ENCODE assay signal across 25 cellular contexts in the genomic region with DNA sequence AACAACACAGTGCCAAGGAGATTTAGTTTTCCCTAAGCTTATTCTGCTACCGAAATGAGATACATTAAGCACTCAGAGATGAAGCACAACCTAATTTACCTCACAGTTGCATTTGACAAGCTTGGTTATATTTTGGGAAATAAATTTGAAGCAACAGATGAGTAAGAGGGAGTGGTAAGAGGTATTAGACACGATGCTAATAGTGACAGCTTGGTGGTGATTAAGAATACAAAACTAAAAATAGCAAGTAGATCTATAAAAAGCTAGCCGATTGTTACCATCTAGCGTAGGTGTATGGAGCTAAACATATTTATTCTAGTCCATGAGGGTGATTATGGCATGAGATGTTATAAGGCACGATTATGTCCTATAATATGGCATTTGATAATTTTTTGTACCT.
"Had no signal": no experiment of that assay in that cellular context is flagged by ENCODE, and none has a peak within 500 bp of the region (broad histone marks: within the 10 kb centered on the region; RNA-seq: fewer than 3 reads in every experiment).

No MANE protein-coding gene starts in this region.

- H2AFZ ChIP-seq: hepatocyte, parathyroid adenoma had no signal

- H3K4me2 ChIP-seq: hepatocyte had no signal

- H3K27me3 Mint-ChIP-seq: dendritic cell treated with granulocyte-macrophage colony-stimulating factor and Interleukin-4, amounts not matched to agents 40 ng/mL and 50 ng/mL, for 4 days; effector memory CD8-positive, alpha-beta T cell; memory B cell; naive B cell; stimulated activated naive B cell treated with anti-CD40 and anti-IgM and Interleukin-4, amounts not matched to agents 10 μg/mL and 1 μg/mL and 100 μg/mL, for 72 hours; stimulated activated naive CD8-positive, alpha-beta T cell treated with anti-CD3 and anti-CD28 coated beads, Interleukin-15, amount 100 ng/mL, for 72 hours had no signal

- H3K4me1 ChIP-seq: foreskin keratinocyte, lower lobe of right lung, parathyroid adenoma, prostate gland, right lobe of liver, testis, tibial nerve, upper lobe of right lung, vagina had no signal

- H3K79me2 ChIP-seq: hepatocyte, parathyroid adenoma had no signal

- H3K9me3 Mint-ChIP-seq: dendritic cell treated with granulocyte-macrophage colony-stimulating factor and Interleukin-4, amounts not matched to agents 40 ng/mL and 50 ng/mL, for 4 days; mesothelial cell of epicardium; nephron; stimulated activated naive B cell treated with anti-CD40 and anti-IgM and Interleukin-4, amounts not matched to agents 10 μg/mL and 1 μg/mL and 100 μg/mL, for 72 hours; stimulated activated naive CD8-positive, alpha-beta T cell treated with anti-CD3 and anti-CD28 coated beads, Interleukin-15, amount 100 ng/mL, for 72 hours had no signal

- H3K4me1 Mint-ChIP-seq: stimulated activated naive B cell treated with anti-CD40 and anti-IgM and Interleukin-4, amounts not matched to agents 10 μg/mL and 1 μg/mL and 100 μg/mL, for 72 hours; stimulated activated naive CD8-positive, alpha-beta T cell treated with anti-CD3 and anti-CD28 coated beads, Interleukin-15, amount 100 ng/mL, for 72 hours had no signal

- DNase-seq: effector memory CD8-positive, alpha-beta T cell; foreskin keratinocyte; head of caudate nucleus; left colon; lower lobe of right lung; naive B cell; retina; right lobe of liver; stimulated activated CD4-positive, alpha-beta T cell treated with anti-CD3 and anti-CD28 coated beads, Interleukin-2, amount 100 ng/mL, for 24 hours; stimulated activated CD4-positive, alpha-beta T cell treated with anti-CD3 and anti-CD28 coated beads, Interleukin-4, amount 100 ng/mL, for 4 hours; stimulated activated naive B cell treated with anti-CD40 and anti-IgM and Interleukin-4, amounts not matched to agents 10 μg/mL and 1 μg/mL and 100 μg/mL, for 72 hours; stimulated activated naive CD8-positive, alpha-beta T cell treated with anti-CD3 and anti-CD28 coated beads, Interleukin-15, amount 100 ng/mL, for 72 hours; testis; upper lobe of right lung had no signal

- H3K36me3 ChIP-seq: lower lobe of right lung, prostate gland, right lobe of liver, tibial nerve, upper lobe of right lung, vagina had no signal

- H3K9me3 ChIP-seq: lower lobe of right lung, prostate gland, right lobe of liver, testis, tibial nerve, upper lobe of right lung, vagina had no signal

- H3K4me3 ChIP-seq: hepatocyte, lower lobe of right lung, prostate gland, right lobe of liver, testis, tibial nerve, upper lobe of right lung, vagina had no signal

- H3K9ac ChIP-seq: parathyroid adenoma had no signal

- H3K27ac ChIP-seq: epithelial cell of prostate, foreskin keratinocyte, hepatocyte, lower lobe of right lung, parathyroid adenoma, prostate gland, right lobe of liver, testis, tibial nerve, upper lobe of right lung, vagina had no signal

- H3K27ac Mint-ChIP-seq: dendritic cell treated with granulocyte-macrophage colony-stimulating factor and Interleukin-4, amounts not matched to agents 40 ng/mL and 50 ng/mL, for 4 days; effector memory CD8-positive, alpha-beta T cell; memory B cell; mesothelial cell of epicardium; naive B cell; nephron; stimulated activated naive B cell treated with anti-CD40 and anti-IgM and Interleukin-4, amounts not matched to agents 10 μg/mL and 1 μg/mL and 100 μg/mL, for 72 hours; stimulated activated naive CD8-positive, alpha-beta T cell treated with anti-CD3 and anti-CD28 coated beads, Interleukin-15, amount 100 ng/mL, for 72 hours had no signal

- FAIRE-seq: colon had no signal

- H3K27me3 ChIP-seq: foreskin keratinocyte, hepatocyte, right lobe of liver, testis, tibial nerve, upper lobe of right lung, vagina had no signal

- ATAC-seq: effector memory CD8-positive, alpha-beta T cell; foreskin keratinocyte; left colon; lower lobe of right lung; right lobe of liver; stimulated activated naive B cell treated with anti-CD40 and anti-IgM and Interleukin-4, amounts not matched to agents 10 μg/mL and 1 μg/mL and 100 μg/mL, for 72 hours; stimulated activated naive CD8-positive, alpha-beta T cell treated with anti-CD3 and anti-CD28 coated beads, Interleukin-15, amount 100 ng/mL, for 72 hours; upper lobe of right lung had no signal

- H3K4me3 Mint-ChIP-seq: dendritic cell treated with granulocyte-macrophage colony-stimulating factor and Interleukin-4, amounts not matched to agents 40 ng/mL and 50 ng/mL, for 4 days; effector memory CD8-positive, alpha-beta T cell; memory B cell; mesothelial cell of epicardium; naive B cell; nephron; stimulated activated naive B cell treated with anti-CD40 and anti-IgM and Interleukin-4, amounts not matched to agents 10 μg/mL and 1 μg/mL and 100 μg/mL, for 72 hours; stimulated activated naive CD8-positive, alpha-beta T cell treated with anti-CD3 and anti-CD28 coated beads, Interleukin-15, amount 100 ng/mL, for 72 hours had no signal

- H3K36me3 Mint-ChIP-seq: mesothelial cell of epicardium, naive B cell had no signal
